ENCODE assay signal across 9 cellular contexts in genomic region chr19:32458500-32459123, GRCh38. TPM values are rescaled to one million over a fixed set of nuclear protein-coding genes. Genes with fewer than 3 reads are reported as not detected.
DNase-seq lines count a peak whose midpoint lies in the region; ATAC-seq and TF ChIP-seq lines count a peak whose summit lies in the region.
"Had no signal": no experiment of that assay in that cellular context is flagged by ENCODE, and none has a peak within 500 bp of the region (broad histone marks: within the 10 kb centered on the region; RNA-seq: fewer than 3 reads in every experiment).

No MANE protein-coding gene starts in this region.

- no peak overlapping the region for H3K27ac Mint-ChIP-seq in natural killer cell

- TF ChIP-seq CTCF in fibroblast of pulmonary artery (IDR thresholded peaks at IDR 0.05; ENCODE audit: low read length, missing control alignments): no peak
- no peak for TF ChIP-seq CTCF in natural killer cell (IDR thresholded peaks at IDR 0.05)

- no peak overlapping the region for H3K4me3 Mint-ChIP-seq in natural killer cell

- no peaks in the 10 kb centered on the region for H3K4me1 Mint-ChIP-seq in natural killer cell

- no peaks in the 10 kb centered on the region for H3K9me3 Mint-ChIP-seq in natural killer cell

- peak; percentile 27 for DNase-seq in fibroblast of pulmonary artery (ENCODE audit: low read depth)
- DNase-seq in mesenteric fat pad (ENCODE audit: low spot score): no peak
- no peak for DNase-seq in natural killer cell
- no peak for DNase-seq in DMS 273 treated with DMSO at 0.1 percent for 48 hours (lab: John Stamatoyannopoulos, UW)
- DNase-seq: activated gamma-delta T cell treated with Interleukin-2 at 50 U/mL for 16 hours; stimulated activated CD4-positive, alpha-beta T cell treated with anti-CD3 and anti-CD28 coated beads, Interleukin-1b, Interleukin-23, amount 100 ng/mL, for 48 hours had no signal

- intact Hi-C loops in natural killer cell (cut with micrococcal nuclease): no loop called here

- H3K4me3 ChIP-seq in fibroblast of pulmonary artery (replicated peaks; ENCODE audit: low read depth, low read length): no peak overlapping the region

- ATAC-seq in GM18858 (IDR thresholded peaks at IDR 0.05; ENCODE audit: unreplicated experiment) (peak; percentile 90), GM21423 (IDR thresholded peaks at IDR 0.05; ENCODE audit: unreplicated experiment) (peak; percentile 73), HG03175 (IDR thresholded peaks at IDR 0.05; ENCODE audit: unreplicated experiment) (peak; percentile 91), natural killer cell (no peak)

- no peaks in the 10 kb centered on the region for H3K36me3 Mint-ChIP-seq in natural killer cell

- H3K27me3 Mint-ChIP-seq in natural killer cell (ENCODE audit: low read depth in 2 of 2): no peaks in the 10 kb centered on the region

RNA-seq across cellular contexts. Expression of gene DPY19L3, which starts 53.0 kb away (rescaled TPM):
- total RNA-seq in mesenteric fat pad (25.3 TPM), natural killer cell (10 to 100 TPM; 26.7 to 28.1 (median 27.6) TPM)

Comparison
In these comparisons a context has a peak if more than half of its experiments do, and no peak if none do; other contexts are left out.
1. ATAC-seq: peak in GM18858 (single experiment), GM21423 (single experiment) and HG03175 (single experiment); none in natural killer cell (0 of 3).